1 cellular context compared by ENCODE assay signal in the genomic region with DNA sequence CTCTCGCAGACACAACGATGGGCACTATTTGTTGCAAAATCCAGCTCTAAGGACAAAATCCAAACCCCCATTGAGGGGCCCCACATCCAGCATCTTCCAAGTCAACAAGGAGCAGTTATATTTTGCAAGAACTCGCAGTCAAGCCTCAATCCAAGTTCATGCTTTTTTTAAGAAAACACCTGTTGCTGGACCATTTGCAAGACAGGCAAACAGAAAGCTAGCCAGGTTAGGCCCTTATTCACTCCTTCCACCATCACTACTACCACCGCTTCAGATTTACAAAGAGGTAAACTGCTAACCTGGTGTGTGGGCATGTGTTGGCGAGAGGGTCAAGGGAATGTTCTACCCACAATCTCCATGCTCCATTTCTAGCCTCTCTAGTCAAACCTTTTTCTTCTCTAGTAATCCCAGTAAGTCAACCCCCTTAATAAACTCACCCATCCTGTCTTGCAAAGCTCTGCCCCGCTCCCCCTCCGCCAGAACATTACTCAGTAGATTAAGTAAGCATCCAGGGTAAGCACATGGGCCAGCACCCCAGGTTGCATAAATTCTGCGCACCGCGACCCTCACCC.
TF ChIP-seq lines count a peak whose summit lies in the region.

No MANE protein-coding gene starts in this region.

TF ChIP-seq in GM12878, 131 proteins besides CTCF, POLR2A, EP300 and RAD21:
- no peak for TF ChIP-seq SMAD5 (IDR thresholded peaks at IDR 0.05; ENCODE audit: low read depth)
- TF ChIP-seq, protein P1, sequence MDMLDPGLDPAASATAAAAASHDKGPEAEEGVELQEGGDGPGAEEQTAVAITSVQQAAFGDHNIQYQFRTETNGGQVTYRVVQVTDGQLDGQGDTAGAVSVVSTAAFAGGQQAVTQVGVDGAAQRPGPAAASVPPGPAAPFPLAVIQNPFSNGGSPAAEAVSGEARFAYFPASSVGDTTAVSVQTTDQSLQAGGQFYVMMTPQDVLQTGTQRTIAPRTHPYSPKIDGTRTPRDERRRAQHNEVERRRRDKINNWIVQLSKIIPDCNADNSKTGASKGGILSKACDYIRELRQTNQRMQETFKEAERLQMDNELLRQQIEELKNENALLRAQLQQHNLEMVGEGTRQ (IDR thresholded peaks at IDR 0.05; ENCODE audit: borderline replicate concordance, low read depth, low read length) = no peak
- no peak for TF ChIP-seq KDM1A (IDR thresholded peaks at IDR 0.05; ENCODE audit: borderline replicate concordance)
- TF ChIP-seq, protein P2, sequence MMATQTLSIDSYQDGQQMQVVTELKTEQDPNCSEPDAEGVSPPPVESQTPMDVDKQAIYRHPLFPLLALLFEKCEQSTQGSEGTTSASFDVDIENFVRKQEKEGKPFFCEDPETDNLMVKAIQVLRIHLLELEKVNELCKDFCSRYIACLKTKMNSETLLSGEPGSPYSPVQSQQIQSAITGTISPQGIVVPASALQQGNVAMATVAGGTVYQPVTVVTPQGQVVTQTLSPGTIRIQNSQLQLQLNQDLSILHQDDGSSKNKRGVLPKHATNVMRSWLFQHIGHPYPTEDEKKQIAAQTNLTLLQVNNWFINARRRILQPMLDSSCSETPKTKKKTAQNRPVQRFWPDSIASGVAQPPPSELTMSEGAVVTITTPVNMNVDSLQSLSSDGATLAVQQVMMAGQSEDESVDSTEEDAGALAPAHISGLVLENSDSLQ (IDR thresholded peaks at IDR 0.05) = no peak
- TF ChIP-seq CBX5 (IDR thresholded peaks at IDR 0.05; ENCODE audit: low read depth) = no peak
- TF ChIP-seq FOXK2 (IDR thresholded peaks at IDR 0.05) = no peak
- TF ChIP-seq CHD1 (IDR thresholded peaks at IDR 0.05; ENCODE audit: low read depth, low read length) = no peak
- TF ChIP-seq, protein P3, sequence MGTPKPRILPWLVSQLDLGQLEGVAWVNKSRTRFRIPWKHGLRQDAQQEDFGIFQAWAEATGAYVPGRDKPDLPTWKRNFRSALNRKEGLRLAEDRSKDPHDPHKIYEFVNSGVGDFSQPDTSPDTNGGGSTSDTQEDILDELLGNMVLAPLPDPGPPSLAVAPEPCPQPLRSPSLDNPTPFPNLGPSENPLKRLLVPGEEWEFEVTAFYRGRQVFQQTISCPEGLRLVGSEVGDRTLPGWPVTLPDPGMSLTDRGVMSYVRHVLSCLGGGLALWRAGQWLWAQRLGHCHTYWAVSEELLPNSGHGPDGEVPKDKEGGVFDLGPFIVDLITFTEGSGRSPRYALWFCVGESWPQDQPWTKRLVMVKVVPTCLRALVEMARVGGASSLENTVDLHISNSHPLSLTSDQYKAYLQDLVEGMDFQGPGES (IDR thresholded peaks at IDR 0.05) = no peak
- TF ChIP-seq, protein P4, sequence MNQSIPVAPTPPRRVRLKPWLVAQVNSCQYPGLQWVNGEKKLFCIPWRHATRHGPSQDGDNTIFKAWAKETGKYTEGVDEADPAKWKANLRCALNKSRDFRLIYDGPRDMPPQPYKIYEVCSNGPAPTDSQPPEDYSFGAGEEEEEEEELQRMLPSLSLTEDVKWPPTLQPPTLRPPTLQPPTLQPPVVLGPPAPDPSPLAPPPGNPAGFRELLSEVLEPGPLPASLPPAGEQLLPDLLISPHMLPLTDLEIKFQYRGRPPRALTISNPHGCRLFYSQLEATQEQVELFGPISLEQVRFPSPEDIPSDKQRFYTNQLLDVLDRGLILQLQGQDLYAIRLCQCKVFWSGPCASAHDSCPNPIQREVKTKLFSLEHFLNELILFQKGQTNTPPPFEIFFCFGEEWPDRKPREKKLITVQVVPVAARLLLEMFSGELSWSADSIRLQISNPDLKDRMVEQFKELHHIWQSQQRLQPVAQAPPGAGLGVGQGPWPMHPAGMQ (IDR thresholded peaks at IDR 0.05; ENCODE audit: borderline replicate concordance) = no peak
- TF ChIP-seq, protein P5, sequence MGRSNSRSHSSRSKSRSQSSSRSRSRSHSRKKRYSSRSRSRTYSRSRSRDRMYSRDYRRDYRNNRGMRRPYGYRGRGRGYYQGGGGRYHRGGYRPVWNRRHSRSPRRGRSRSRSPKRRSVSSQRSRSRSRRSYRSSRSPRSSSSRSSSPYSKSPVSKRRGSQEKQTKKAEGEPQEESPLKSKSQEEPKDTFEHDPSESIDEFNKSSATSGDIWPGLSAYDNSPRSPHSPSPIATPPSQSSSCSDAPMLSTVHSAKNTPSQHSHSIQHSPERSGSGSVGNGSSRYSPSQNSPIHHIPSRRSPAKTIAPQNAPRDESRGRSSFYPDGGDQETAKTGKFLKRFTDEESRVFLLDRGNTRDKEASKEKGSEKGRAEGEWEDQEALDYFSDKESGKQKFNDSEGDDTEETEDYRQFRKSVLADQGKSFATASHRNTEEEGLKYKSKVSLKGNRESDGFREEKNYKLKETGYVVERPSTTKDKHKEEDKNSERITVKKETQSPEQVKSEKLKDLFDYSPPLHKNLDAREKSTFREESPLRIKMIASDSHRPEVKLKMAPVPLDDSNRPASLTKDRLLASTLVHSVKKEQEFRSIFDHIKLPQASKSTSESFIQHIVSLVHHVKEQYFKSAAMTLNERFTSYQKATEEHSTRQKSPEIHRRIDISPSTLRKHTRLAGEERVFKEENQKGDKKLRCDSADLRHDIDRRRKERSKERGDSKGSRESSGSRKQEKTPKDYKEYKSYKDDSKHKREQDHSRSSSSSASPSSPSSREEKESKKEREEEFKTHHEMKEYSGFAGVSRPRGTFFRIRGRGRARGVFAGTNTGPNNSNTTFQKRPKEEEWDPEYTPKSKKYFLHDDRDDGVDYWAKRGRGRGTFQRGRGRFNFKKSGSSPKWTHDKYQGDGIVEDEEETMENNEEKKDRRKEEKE (IDR thresholded peaks at IDR 0.05) = no peak
- TF ChIP-seq ZNF207 (IDR thresholded peaks at IDR 0.05; ENCODE audit: borderline replicate concordance) = no peak
